2 cellular contexts compared by ENCODE assay signal in genomic region chr11:110294509-110294908, GRCh38.
TF ChIP-seq lines count a peak whose summit lies in the region.

No MANE protein-coding gene starts in this region.

TF ChIP-seq in A549, 52 proteins besides CTCF, POLR2A, EP300 and RAD21 (continued from another document):
- TF ChIP-seq HMGXB4 (CRISPR knock-in tag; IDR thresholded peaks at IDR 0.05; ENCODE audit: borderline replicate concordance) (no peak), ZSCAN20 (CRISPR knock-in tag; IDR thresholded peaks at IDR 0.05) (no peak), CHD4 (IDR thresholded peaks at IDR 0.05; ENCODE audit: borderline replicate concordance) (no peak), RFX5 (IDR thresholded peaks at IDR 0.05) (no peak), SMC3 (IDR thresholded peaks at IDR 0.05) (no peak), CEBPB (IDR thresholded peaks at IDR 0.05) (no peak), REST (IDR thresholded peaks at IDR 0.05) (no peak), ZFP36 (IDR thresholded peaks at IDR 0.05; ENCODE audit: borderline replicate concordance, partially characterized antibody) (no peak), TFCP2L1 (CRISPR knock-in tag; IDR thresholded peaks at IDR 0.05) (no peak), HES2 (IDR thresholded peaks at IDR 0.05) (no peak), NPAS2 (CRISPR knock-in tag; IDR thresholded peaks at IDR 0.05; ENCODE audit: borderline replicate concordance) (no peak), MAZ (IDR thresholded peaks at IDR 0.05; ENCODE audit: borderline replicate concordance, low read depth, low read length) (no peak)
- TF ChIP-seq, protein P1, sequence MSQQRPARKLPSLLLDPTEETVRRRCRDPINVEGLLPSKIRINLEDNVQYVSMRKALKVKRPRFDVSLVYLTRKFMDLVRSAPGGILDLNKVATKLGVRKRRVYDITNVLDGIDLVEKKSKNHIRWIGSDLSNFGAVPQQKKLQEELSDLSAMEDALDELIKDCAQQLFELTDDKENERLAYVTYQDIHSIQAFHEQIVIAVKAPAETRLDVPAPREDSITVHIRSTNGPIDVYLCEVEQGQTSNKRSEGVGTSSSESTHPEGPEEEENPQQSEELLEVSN (IDR thresholded peaks at IDR 0.05; ENCODE audit: borderline replicate concordance, low read depth), result no peak
TF ChIP-seq in A549: peak in this region for 0.

TF ChIP-seq in GM12878, 131 proteins besides CTCF, POLR2A, EP300 and RAD21 (continued from another document):
- TF ChIP-seq PRDM15 (CRISPR knock-in tag; IDR thresholded peaks at IDR 0.05) (no peak), SREBF1 (IDR thresholded peaks at IDR 0.05; ENCODE audit: low read length) (no peak), PAX8 (IDR thresholded peaks at IDR 0.05) (no peak), STAT3 (IDR thresholded peaks at IDR 0.05; ENCODE audit: low read depth, low read length) (no peak)
- TF ChIP-seq, protein P2, sequence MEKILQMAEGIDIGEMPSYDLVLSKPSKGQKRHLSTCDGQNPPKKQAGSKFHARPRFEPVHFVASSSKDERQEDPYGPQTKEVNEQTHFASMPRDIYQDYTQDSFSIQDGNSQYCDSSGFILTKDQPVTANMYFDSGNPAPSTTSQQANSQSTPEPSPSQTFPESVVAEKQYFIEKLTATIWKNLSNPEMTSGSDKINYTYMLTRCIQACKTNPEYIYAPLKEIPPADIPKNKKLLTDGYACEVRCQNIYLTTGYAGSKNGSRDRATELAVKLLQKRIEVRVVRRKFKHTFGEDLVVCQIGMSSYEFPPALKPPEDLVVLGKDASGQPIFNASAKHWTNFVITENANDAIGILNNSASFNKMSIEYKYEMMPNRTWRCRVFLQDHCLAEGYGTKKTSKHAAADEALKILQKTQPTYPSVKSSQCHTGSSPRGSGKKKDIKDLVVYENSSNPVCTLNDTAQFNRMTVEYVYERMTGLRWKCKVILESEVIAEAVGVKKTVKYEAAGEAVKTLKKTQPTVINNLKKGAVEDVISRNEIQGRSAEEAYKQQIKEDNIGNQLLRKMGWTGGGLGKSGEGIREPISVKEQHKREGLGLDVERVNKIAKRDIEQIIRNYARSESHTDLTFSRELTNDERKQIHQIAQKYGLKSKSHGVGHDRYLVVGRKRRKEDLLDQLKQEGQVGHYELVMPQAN (conservative IDR thresholded peaks at IDR 0.05), result no peak
- TF ChIP-seq, protein P3, sequence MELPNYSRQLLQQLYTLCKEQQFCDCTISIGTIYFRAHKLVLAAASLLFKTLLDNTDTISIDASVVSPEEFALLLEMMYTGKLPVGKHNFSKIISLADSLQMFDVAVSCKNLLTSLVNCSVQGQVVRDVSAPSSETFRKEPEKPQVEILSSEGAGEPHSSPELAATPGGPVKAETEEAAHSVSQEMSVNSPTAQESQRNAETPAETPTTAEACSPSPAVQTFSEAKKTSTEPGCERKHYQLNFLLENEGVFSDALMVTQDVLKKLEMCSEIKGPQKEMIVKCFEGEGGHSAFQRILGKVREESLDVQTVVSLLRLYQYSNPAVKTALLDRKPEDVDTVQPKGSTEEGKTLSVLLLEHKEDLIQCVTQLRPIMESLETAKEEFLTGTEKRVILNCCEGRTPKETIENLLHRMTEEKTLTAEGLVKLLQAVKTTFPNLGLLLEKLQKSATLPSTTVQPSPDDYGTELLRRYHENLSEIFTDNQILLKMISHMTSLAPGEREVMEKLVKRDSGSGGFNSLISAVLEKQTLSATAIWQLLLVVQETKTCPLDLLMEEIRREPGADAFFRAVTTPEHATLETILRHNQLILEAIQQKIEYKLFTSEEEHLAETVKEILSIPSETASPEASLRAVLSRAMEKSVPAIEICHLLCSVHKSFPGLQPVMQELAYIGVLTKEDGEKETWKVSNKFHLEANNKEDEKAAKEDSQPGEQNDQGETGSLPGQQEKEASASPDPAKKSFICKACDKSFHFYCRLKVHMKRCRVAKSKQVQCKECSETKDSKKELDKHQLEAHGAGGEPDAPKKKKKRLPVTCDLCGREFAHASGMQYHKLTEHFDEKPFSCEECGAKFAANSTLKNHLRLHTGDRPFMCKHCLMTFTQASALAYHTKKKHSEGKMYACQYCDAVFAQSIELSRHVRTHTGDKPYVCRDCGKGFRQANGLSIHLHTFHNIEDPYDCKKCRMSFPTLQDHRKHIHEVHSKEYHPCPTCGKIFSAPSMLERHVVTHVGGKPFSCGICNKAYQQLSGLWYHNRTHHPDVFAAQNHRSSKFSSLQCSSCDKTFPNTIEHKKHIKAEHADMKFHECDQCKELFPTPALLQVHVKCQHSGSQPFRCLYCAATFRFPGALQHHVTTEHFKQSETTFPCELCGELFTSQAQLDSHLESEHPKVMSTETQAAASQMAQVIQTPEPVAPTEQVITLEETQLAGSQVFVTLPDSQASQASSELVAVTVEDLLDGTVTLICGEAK (IDR thresholded peaks at IDR 0.05; ENCODE audit: borderline replicate concordance), result no peak
